In the genomic region with DNA sequence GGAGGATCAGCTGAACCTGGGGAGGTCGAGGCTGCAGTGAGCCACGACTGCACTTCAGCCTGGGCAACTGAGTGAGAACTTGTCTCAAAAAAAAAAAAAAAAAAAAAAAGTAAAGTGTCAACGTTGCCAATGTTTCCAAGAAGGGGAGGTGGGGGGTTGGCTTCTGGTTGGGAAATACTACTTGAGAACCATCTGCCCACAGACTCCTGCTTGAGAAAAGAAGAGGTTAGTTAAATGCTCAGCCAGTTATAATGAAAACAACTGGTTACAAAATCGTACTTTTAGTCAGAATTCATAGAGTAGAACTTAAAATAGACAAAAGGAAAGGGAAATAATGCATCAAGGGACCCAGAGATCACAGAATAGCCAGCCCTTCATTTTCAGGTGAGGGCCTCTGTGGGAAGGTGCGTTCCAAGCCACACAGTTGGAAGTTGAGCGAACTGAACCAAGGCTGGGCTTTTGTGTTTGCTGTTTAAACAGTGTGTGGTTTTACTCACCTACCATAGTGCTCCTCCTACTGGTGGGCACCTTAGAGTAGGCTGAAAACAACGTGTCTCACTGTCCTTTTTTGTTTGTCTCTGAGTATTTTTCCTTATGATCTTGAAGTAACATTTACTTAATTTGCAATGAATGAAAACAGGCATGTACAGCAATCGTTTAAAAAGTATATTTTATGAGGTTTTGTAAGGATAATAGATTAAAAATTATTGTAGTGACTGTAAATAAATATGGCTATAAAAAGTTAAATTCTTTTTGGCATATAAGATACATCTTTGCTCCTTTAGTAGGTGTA, we compare ENCODE assay signal across 8 cellular contexts.
DNase-seq lines count a peak whose midpoint lies in the region; ATAC-seq lines count a peak whose summit lies in the region.

No MANE protein-coding gene starts in this region.

- no peak overlapping the region for H3K4me3 ChIP-seq in mesenchymal stem cell (ENCODE audit: insufficient read depth in 1 of 2, low read depth in 1 of 2, low read length in 2 of 2)

- no peak overlapping the region for H3K23ac ChIP-seq in mesenchymal stem cell (ENCODE audit: low read length in 2 of 2)

- H3K4me1 ChIP-seq in mesenchymal stem cell (ENCODE audit: control insufficient read depth, insufficient read depth, low read depth, low read length): peaks cover 11% of the 10 kb centered on the region

- DNase-seq in AG08395 (ENCODE audit: low spot score) (peak; percentile 57), NCI-H446 (lab: John Stamatoyannopoulos, UW) (peak; percentile 55 to 76), dermis microvascular lymphatic vessel endothelial cell (ENCODE audit: low read depth in 2 of 2) (peak; percentile 80 to 89), mesenchymal stem cell (peak; percentile 78)
- peak; percentile 42 for DNase-seq in activated CD4-positive, alpha-beta T cell treated with anti-CD3 and anti-CD28 coated beads for 1 hour
- DNase-seq in stimulated activated CD8-positive, alpha-beta memory T cell treated with anti-CD3 and anti-CD28 coated beads, Interleukin-7, amount 100 ng/mL, for 1 hour (ENCODE audit: low read depth in 2 of 2): peak; percentile 28 to 45

- H2BK15ac ChIP-seq in mesenchymal stem cell (ENCODE audit: low read depth, poor library complexity, severe bottlenecking): peak overlapping the region; percentile 69

- no peak overlapping the region for H3K4ac ChIP-seq in mesenchymal stem cell (ENCODE audit: low read depth in 1 of 2, low read length in 2 of 2)

- peak; percentile 61 for ATAC-seq in GM18511 (IDR thresholded peaks at IDR 0.05; ENCODE audit: unreplicated experiment)
- peak; percentile 50 for ATAC-seq in HG03135 (IDR thresholded peaks at IDR 0.05; ENCODE audit: unreplicated experiment)

- H3K36me3 ChIP-seq in mesenchymal stem cell (ENCODE audit: control insufficient read depth in 1 of 2, insufficient read depth in 2 of 2, low read depth in 1 of 2, low read length in 2 of 2): no peaks in the 10 kb centered on the region

- H2BK120ac ChIP-seq in mesenchymal stem cell (ENCODE audit: low read depth, low read length): peak overlapping the region; percentile 15

- H3K18ac ChIP-seq in mesenchymal stem cell (ENCODE audit: low read depth in 1 of 2, low read length in 2 of 2): peak overlapping the region in 1 of 2 experiments; percentile 54

- H2AK5ac ChIP-seq in mesenchymal stem cell (ENCODE audit: low read length, severe bottlenecking): no peak overlapping the region

- WGBS in mesenchymal stem cell: 29% methylated on average over 5 of the region's 8 CpGs

- H3K27ac ChIP-seq in mesenchymal stem cell (ENCODE audit: low read length, poor library complexity, severe bottlenecking): no peak overlapping the region

- no peak overlapping the region for H3K4me2 ChIP-seq in mesenchymal stem cell (ENCODE audit: low read length, poor library complexity, severe bottlenecking)

- H3K9me3 ChIP-seq in mesenchymal stem cell (ENCODE audit: control insufficient read depth, low read length): no peaks in the 10 kb centered on the region

- H3K27me3 ChIP-seq in mesenchymal stem cell (ENCODE audit: control insufficient read depth in 1 of 2, insufficient read depth in 1 of 2, low read length in 2 of 2): no peaks in the 10 kb centered on the region

- no peak overlapping the region for H2BK5ac ChIP-seq in mesenchymal stem cell (ENCODE audit: low read depth, low read length, poor library complexity, severe bottlenecking)

- peak overlapping the region; percentile 51 to 77 for H2BK12ac ChIP-seq in mesenchymal stem cell (ENCODE audit: low read length in 2 of 2)

- no peak overlapping the region for H3K14ac ChIP-seq in mesenchymal stem cell (ENCODE audit: low read length in 2 of 2)

- no peak overlapping the region for H2AFZ ChIP-seq in mesenchymal stem cell (ENCODE audit: low read depth, low read length)

- no peak overlapping the region for H4K8ac ChIP-seq in mesenchymal stem cell (ENCODE audit: low read length)

- no peaks in the 10 kb centered on the region for H3K79me1 ChIP-seq in mesenchymal stem cell (replicated peaks; ENCODE audit: low read length, poor library complexity, severe bottlenecking)

- no peak overlapping the region for H4K91ac ChIP-seq in mesenchymal stem cell (ENCODE audit: low read length)

- peak overlapping the region; percentile 62 for H3K9ac ChIP-seq in mesenchymal stem cell (ENCODE audit: low read length)
